ENCODE assay signal across 1 cellular context in genomic region chr6:37038297-37039198, GRCh38.
TF ChIP-seq lines count a peak whose summit lies in the region.

No MANE protein-coding gene starts in this region.

TF ChIP-seq in liver, 16 proteins besides CTCF, POLR2A, EP300 and RAD21 (continued from another document):
- peak; percentile 61 for TF ChIP-seq REST (IDR thresholded peaks at IDR 0.05)
- peak; percentile 67 to 78 for TF ChIP-seq JUND (IDR thresholded peaks at IDR 0.05)
- peak; percentile 15 to 91 for TF ChIP-seq EGR1 (IDR thresholded peaks at IDR 0.05; ENCODE audit: low read depth in 2 of 2)
- TF ChIP-seq GABPA (IDR thresholded peaks at IDR 0.05 in 1 of 2, conservative IDR thresholded peaks at IDR 0.05 in 1 of 2), result peak in 1 of 2 donors; percentile 52
